ENCODE assay signal across 8 cellular contexts in genomic region chr2:85887566-85888019, GRCh38. TPM values are rescaled to one million over a fixed set of nuclear protein-coding genes. Genes with fewer than 3 reads are reported as not detected.
A peak's percentile ranks its signal among the peaks of the same experiment; 100 is the strongest.
DNase-seq lines count a peak whose midpoint lies in the region; ATAC-seq, FAIRE-seq and TF ChIP-seq lines count a peak whose summit lies in the region.

No MANE protein-coding gene starts in this region.

- H3K27me3 ChIP-seq in bronchial epithelial cell (ENCODE audit: control insufficient read depth, insufficient read depth, low read length): no peaks in the 10 kb centered on the region

- peak; percentile 75 for DNase-seq in EH (ENCODE audit: low read depth)
- peak; percentile 88 for DNase-seq in MV-4-11 (lab: John Stamatoyannopoulos, UW)
- peak; percentile 65 for DNase-seq in bronchial epithelial cell (ENCODE audit: low read depth)
- peak; percentile 39 for DNase-seq in kidney glomerular epithelial cell (lab: John Stamatoyannopoulos, UW)
- peak; percentile 18 to 26 for DNase-seq in stimulated activated CD4-positive, alpha-beta T cell treated with anti-CD3 and anti-CD28 coated beads, Interleukin-1b, Interleukin-23, amount 100 ng/mL, for 4 hours (ENCODE audit: low read depth in 2 of 2)

- H3K36me3 ChIP-seq in bronchial epithelial cell (ENCODE audit: control insufficient read depth, insufficient read depth, low read length): no peaks in the 10 kb centered on the region

- peak overlapping the region; percentile 62 for H3K4me3 ChIP-seq in WI38 (ENCODE audit: low read depth, low read length)
- peak overlapping the region; percentile 56 for H3K4me3 ChIP-seq in bronchial epithelial cell (ENCODE audit: low read depth, low read length)

- no peak for ATAC-seq in HG02798 (IDR thresholded peaks at IDR 0.05; ENCODE audit: poor library complexity, unreplicated experiment)
- no peak for ATAC-seq in HG02610 (IDR thresholded peaks at IDR 0.05; ENCODE audit: unreplicated experiment)

- TF ChIP-seq CTCF in WI38 (IDR thresholded peaks at IDR 0.05; ENCODE audit: low read depth, low read length) (no peak), bronchial epithelial cell (IDR thresholded peaks at IDR 0.05; ENCODE audit: insufficient read depth, low read length, severe bottlenecking) (peak; percentile 29)

- FAIRE-seq in bronchial epithelial cell (lab: Jason Lieb, UNC): no peak

RNA-seq across cellular contexts. Expression of gene ST3GAL5, which starts 1.2 kb away (rescaled TPM):
- 2.6 and 29.7 TPM in 2 replicates for total RNA-seq in bronchial epithelial cell

Comparison
In these comparisons a context has a peak if more than half of its experiments do, and no peak if none do; other contexts are left out.
1. DNase-seq: peak in every context shown above with its lines; median percentile 88 in MV-4-11; 75 in EH; 65 in bronchial epithelial cell; 39 in kidney glomerular epithelial cell; 22 in stimulated activated CD4-positive, alpha-beta T cell treated with anti-CD3 and anti-CD28 coated beads, Interleukin-1b, Interleukin-23, amount 100 ng/mL, for 4 hours.